17 cellular contexts compared by ENCODE assay signal in genomic region chr9:136536721-136537241, GRCh38. TPM values are rescaled to one million over a fixed set of nuclear protein-coding genes. Genes with fewer than 3 reads are reported as not detected.
DNase-seq lines count a peak whose midpoint lies in the region; ATAC-seq, FAIRE-seq and TF ChIP-seq lines count a peak whose summit lies in the region.
"Had no signal": no experiment of that assay in that cellular context is flagged by ENCODE, and none has a peak within 500 bp of the region (broad histone marks: within the 10 kb centered on the region; RNA-seq: fewer than 3 reads in every experiment).

No MANE protein-coding gene starts in this region.

- TF ChIP-seq CTCF in epithelial cell of proximal tubule (conservative IDR thresholded peaks at IDR 0.05; ENCODE audit: low read depth, low read length) = peak; percentile 17

- ATAC-seq in stimulated activated naive CD8-positive, alpha-beta T cell treated with anti-CD3 and anti-CD28 coated beads, Interleukin-15, amount 100 ng/mL, for 72 hours = no peak
- ATAC-seq in T-helper 17 cell (no peak), GM18517 (IDR thresholded peaks at IDR 0.05; ENCODE audit: unreplicated experiment) (no peak)
- ATAC-seq: mucosa of descending colon had no signal

- H3K4me1 Mint-ChIP-seq in stimulated activated naive CD8-positive, alpha-beta T cell treated with anti-CD3 and anti-CD28 coated beads, Interleukin-15, Interleukin-2, amounts not matched to agents 100 ng/mL and 50 ng/mL, for 24 hours (ENCODE audit: low read depth) = peaks cover 75% of the 10 kb centered on the region
- H3K4me1 Mint-ChIP-seq in stimulated activated naive CD8-positive, alpha-beta T cell treated with anti-CD3 and anti-CD28 coated beads, Interleukin-15, amount 100 ng/mL, for 72 hours = peaks cover 94% of the 10 kb centered on the region
- peaks cover 54% of the 10 kb centered on the region for H3K4me1 Mint-ChIP-seq in T-helper 17 cell

- DNase-seq in stimulated activated naive CD8-positive, alpha-beta T cell treated with anti-CD3 and anti-CD28 coated beads, Interleukin-15, amount 100 ng/mL, for 72 hours = no peak
- no peak for DNase-seq in T-helper 17 cell
- no peak for DNase-seq in epithelial cell of proximal tubule (ENCODE audit: low read depth)
- DNase-seq in GM19239 (ENCODE audit: insufficient read length, low spot score) = no peak
- no peak for DNase-seq in NCI-H1048 (lab: John Stamatoyannopoulos, UW)
- no peak for DNase-seq in hippocampal formation (lab: John Stamatoyannopoulos, UW)
- DNase-seq: activated CD4-positive, alpha-beta T cell treated with anti-CD3 and anti-CD28 coated beads, Interleukin-2, amount 50 U/mL, for 48 hours; activated gamma-delta T cell treated with Interleukin-2 at 50 U/mL for 16 hours; BE2C; GOT3; mucosa of descending colon; NCI-H1694 treated with DMSO at 0.1 percent for 48 hours; tibial artery had no signal

- H3K27me3 Mint-ChIP-seq in stimulated activated naive CD8-positive, alpha-beta T cell treated with anti-CD3 and anti-CD28 coated beads, Interleukin-15, Interleukin-2, amounts not matched to agents 100 ng/mL and 50 ng/mL, for 24 hours = no peaks in the 10 kb centered on the region
- no peaks in the 10 kb centered on the region for H3K27me3 Mint-ChIP-seq in stimulated activated naive CD8-positive, alpha-beta T cell treated with anti-CD3 and anti-CD28 coated beads, Interleukin-15, amount 100 ng/mL, for 72 hours
- no peaks in the 10 kb centered on the region for H3K27me3 Mint-ChIP-seq in T-helper 17 cell

- no peak overlapping the region for H3K4me3 ChIP-seq in epithelial cell of proximal tubule (ENCODE audit: low read depth, low read length)
- H3K4me3 ChIP-seq: cardiac muscle cell, mucosa of descending colon, tibial artery had no signal

- no peak for FAIRE-seq in GM19239 (lab: Jason Lieb, UNC)
- FAIRE-seq: endothelial cell of umbilical vein had no signal

- H3K36me3 Mint-ChIP-seq in stimulated activated naive CD8-positive, alpha-beta T cell treated with anti-CD3 and anti-CD28 coated beads, Interleukin-15, Interleukin-2, amounts not matched to agents 100 ng/mL and 50 ng/mL, for 24 hours (ENCODE audit: low read depth) = peaks cover 18% of the 10 kb centered on the region
- no peaks in the 10 kb centered on the region for H3K36me3 Mint-ChIP-seq in T-helper 17 cell (ENCODE audit: low read depth)

- no peaks in the 10 kb centered on the region for H3K9me3 ChIP-seq in T-helper 17 cell (ENCODE audit: control insufficient read depth, low read length, poor library complexity, severe bottlenecking)
- H3K9me3 ChIP-seq: BE2C, mucosa of descending colon, tibial artery had no signal

- no peak overlapping the region for H3K27ac Mint-ChIP-seq in stimulated activated naive CD8-positive, alpha-beta T cell treated with anti-CD3 and anti-CD28 coated beads, Interleukin-15, Interleukin-2, amounts not matched to agents 100 ng/mL and 50 ng/mL, for 24 hours
- no peak overlapping the region for H3K27ac Mint-ChIP-seq in stimulated activated naive CD8-positive, alpha-beta T cell treated with anti-CD3 and anti-CD28 coated beads, Interleukin-15, amount 100 ng/mL, for 72 hours
- H3K27ac Mint-ChIP-seq in T-helper 17 cell = peak overlapping the region; percentile 37

- H3K9me3 Mint-ChIP-seq in stimulated activated naive CD8-positive, alpha-beta T cell treated with anti-CD3 and anti-CD28 coated beads, Interleukin-15, Interleukin-2, amounts not matched to agents 100 ng/mL and 50 ng/mL, for 24 hours = no peaks in the 10 kb centered on the region
- H3K9me3 Mint-ChIP-seq in stimulated activated naive CD8-positive, alpha-beta T cell treated with anti-CD3 and anti-CD28 coated beads, Interleukin-15, amount 100 ng/mL, for 72 hours = no peaks in the 10 kb centered on the region

- H3K4me3 Mint-ChIP-seq in stimulated activated naive CD8-positive, alpha-beta T cell treated with anti-CD3 and anti-CD28 coated beads, Interleukin-15, Interleukin-2, amounts not matched to agents 100 ng/mL and 50 ng/mL, for 24 hours = peak overlapping the region; percentile 6
- no peak overlapping the region for H3K4me3 Mint-ChIP-seq in stimulated activated naive CD8-positive, alpha-beta T cell treated with anti-CD3 and anti-CD28 coated beads, Interleukin-15, amount 100 ng/mL, for 72 hours
- no peak overlapping the region for H3K4me3 Mint-ChIP-seq in T-helper 17 cell

RNA-seq across cellular contexts. Expression of gene NOTCH1, which starts 9.1 kb away (rescaled TPM):
- 10 to 100 TPM; 31.7 to 37.5 TPM for total RNA-seq in T-helper 17 cell
- 17.1 and 39.7 TPM in 2 replicates for total RNA-seq in epithelial cell of proximal tubule

RNA-seq across cellular contexts. Expression of gene SEC16A, which starts 53.9 kb away (rescaled TPM):
- total RNA-seq in T-helper 17 cell (10 to 100 TPM; 71.7 to 74.7 TPM), epithelial cell of proximal tubule (36.4 and 41.7 TPM in 2 replicates)
